9 cellular contexts compared by ENCODE assay signal in genomic region chr17:76071497-76072148, GRCh38. TPM values are rescaled to one million over a fixed set of nuclear protein-coding genes. Genes with fewer than 3 reads are reported as not detected.
A peak's percentile ranks its signal among the peaks of the same experiment; 100 is the strongest.
DNase-seq lines count a peak whose midpoint lies in the region; ATAC-seq and TF ChIP-seq lines count a peak whose summit lies in the region.
"Had no signal": no experiment of that assay in that cellular context is flagged by ENCODE, and none has a peak within 500 bp of the region (broad histone marks: within the 10 kb centered on the region; RNA-seq: fewer than 3 reads in every experiment).

No MANE protein-coding gene starts in this region.

- H3K4me1 ChIP-seq in ACC112 (ENCODE audit: control insufficient read depth, insufficient read depth, low read length, unreplicated experiment), result peaks cover 17% of the 10 kb centered on the region
- peaks cover 9 to 51% (median 24%) of the 10 kb centered on the region in 4 donors for H3K4me1 ChIP-seq in liver (ENCODE audit: control insufficient read depth in 4 of 4, insufficient read depth in 4 of 4, low read length in 3 of 4)
- peaks cover 0 to 52% (median 40%) of the 10 kb centered on the region in 4 donors for H3K4me1 ChIP-seq in tibial artery

- H3K36me3 Mint-ChIP-seq in activated naive CD8-positive, alpha-beta T cell treated with anti-CD3 and anti-CD28 coated beads for 36 hours, result peaks cover 22% of the 10 kb centered on the region

- H3K79me2 ChIP-seq in ACC112 (ENCODE audit: control insufficient read depth, insufficient read depth, low read length, unreplicated experiment), result peaks cover 49% of the 10 kb centered on the region

- H3K4me3 ChIP-seq in ACC112 (ENCODE audit: low read depth, low read length) (peak overlapping the region; percentile 81), liver (ENCODE audit: low read depth in 1 of 3, low read length in 3 of 3) (peak overlapping the region; percentile 92 to 100 (median 94)), tibial artery (peak overlapping the region; percentile 69 to 83)

- H3K9me3 Mint-ChIP-seq in activated naive CD8-positive, alpha-beta T cell treated with anti-CD3 and anti-CD28 coated beads for 36 hours, result no peaks in the 10 kb centered on the region

- no peak overlapping the region for H2AFZ ChIP-seq in ACC112 (ENCODE audit: low read length, unreplicated experiment)

- peaks cover 44% of the 10 kb centered on the region for H3K4me1 Mint-ChIP-seq in activated naive CD8-positive, alpha-beta T cell treated with anti-CD3 and anti-CD28 coated beads for 36 hours

- 7% methylated on average over 17 of the region's 17 CpGs for WGBS in liver

- ATAC-seq in HG02642 (IDR thresholded peaks at IDR 0.05; ENCODE audit: poor library complexity, unreplicated experiment), result peak; percentile 3
- no peak for ATAC-seq in HG02678 (IDR thresholded peaks at IDR 0.05; ENCODE audit: unreplicated experiment)
- ATAC-seq in HG03039 (IDR thresholded peaks at IDR 0.05; ENCODE audit: unreplicated experiment), result no peak

- intact Hi-C loops in tibial artery (cut with DNase I; ENCODE audit: low total_unique reads), result no loop called here

- peaks cover 31% of the 10 kb centered on the region for H3K27me3 Mint-ChIP-seq in activated naive CD8-positive, alpha-beta T cell treated with anti-CD3 and anti-CD28 coated beads for 36 hours

- peak; percentile 34 for DNase-seq in activated naive CD8-positive, alpha-beta T cell treated with anti-CD3 and anti-CD28 coated beads for 36 hours
- DNase-seq in tibial artery (no peak), retina (no peak)

- H3K36me3 ChIP-seq in ACC112 (ENCODE audit: insufficient read depth, low read length), result peaks cover 12% of the 10 kb centered on the region; the same call in 1 of the 2 replicates
- H3K36me3 ChIP-seq in liver (ENCODE audit: control insufficient read depth in 4 of 4, insufficient read depth in 3 of 4, low read depth in 1 of 4, low read length in 3 of 4), result peaks cover 0 to 14% (median 9%) of the 10 kb centered on the region in 4 donors
- H3K36me3 ChIP-seq in tibial artery, result peaks cover 15 to 32% (median 19%) of the 10 kb centered on the region in 3 donors

- H3K9ac ChIP-seq in liver (ENCODE audit: low read depth in 1 of 2, low read length in 2 of 2), result peak overlapping the region; percentile 64 to 99

- no peak for TF ChIP-seq CTCF in liver (IDR thresholded peaks at IDR 0.05; ENCODE audit: low read depth, low read length, missing input control)
- no peak for TF ChIP-seq CTCF in tibial artery (IDR thresholded peaks at IDR 0.05)

- peak overlapping the region; percentile 98 for H3K27ac Mint-ChIP-seq in activated naive CD8-positive, alpha-beta T cell treated with anti-CD3 and anti-CD28 coated beads for 36 hours

- no peak for TF ChIP-seq RAD21 in liver (IDR thresholded peaks at IDR 0.05)

- peaks cover 34% of the 10 kb centered on the region for H3K27me3 ChIP-seq in ACC112 (ENCODE audit: insufficient read depth, low read length)
- H3K27me3 ChIP-seq in liver (ENCODE audit: control insufficient read depth in 4 of 4, insufficient read depth in 4 of 4, low read length in 3 of 4), result peaks cover 0 to 14% (median 6%) of the 10 kb centered on the region in 4 donors
- peaks cover 10 to 34% of the 10 kb centered on the region in 2 donors for H3K27me3 ChIP-seq in tibial artery

- peak overlapping the region; percentile 95 for H3K4me3 Mint-ChIP-seq in activated naive CD8-positive, alpha-beta T cell treated with anti-CD3 and anti-CD28 coated beads for 36 hours

- H3K9me3 ChIP-seq in liver (ENCODE audit: control insufficient read depth in 4 of 4, low read length in 3 of 4) (no peaks in the 10 kb centered on the region), tibial artery (no peaks in the 10 kb centered on the region)

- peak overlapping the region; percentile 8; the same call in 1 of the 2 replicates for H3K27ac ChIP-seq in ACC112 (ENCODE audit: low read depth, low read length)
- H3K27ac ChIP-seq in liver (ENCODE audit: low read depth in 1 of 2, low read length in 2 of 2), result peak overlapping the region; percentile 47 to 72
- H3K27ac ChIP-seq in tibial artery, result peak overlapping the region; percentile 75 to 80

TF ChIP-seq in liver, 16 proteins besides CTCF, POLR2A, EP300 and RAD21:
- no peak for TF ChIP-seq SP1 (IDR thresholded peaks at IDR 0.05)
- TF ChIP-seq RXRA (IDR thresholded peaks at IDR 0.05), result no peak
- TF ChIP-seq HNF4A (conservative IDR thresholded peaks at IDR 0.05), result no peak
- no peak for TF ChIP-seq EGR1 (IDR thresholded peaks at IDR 0.05; ENCODE audit: low read depth in 2 of 2)
- no peak for TF ChIP-seq TAF1 (conservative IDR thresholded peaks at IDR 0.05)
- no peak for TF ChIP-seq REST (IDR thresholded peaks at IDR 0.05)
- TF ChIP-seq YY1 (IDR thresholded peaks at IDR 0.05), result no peak
- TF ChIP-seq ATF3 (IDR thresholded peaks at IDR 0.05), result no peak
- no peak for TF ChIP-seq MAX (IDR thresholded peaks at IDR 0.05)
- no peak for TF ChIP-seq FOXA1 (IDR thresholded peaks at IDR 0.05)
- no peak for TF ChIP-seq FOXA2 (IDR thresholded peaks at IDR 0.05)
- TF ChIP-seq HNF4G (IDR thresholded peaks at IDR 0.05), result no peak
- no peak for TF ChIP-seq GABPA (IDR thresholded peaks at IDR 0.05 in 1 of 2, conservative IDR thresholded peaks at IDR 0.05 in 1 of 2)
- TF ChIP-seq ZBTB33 (IDR thresholded peaks at IDR 0.05), result no peak
TF ChIP-seq in liver: peak in this region for 0.

RNA-seq across cellular contexts. Expression of gene SRP68, which starts 0.7 kb away (rescaled TPM):
- 100 to 1,000 TPM; 140 to 141 TPM for total RNA-seq in activated naive CD8-positive, alpha-beta T cell treated with anti-CD3 and anti-CD28 coated beads for 36 hours
- total RNA-seq in liver, result 10 to 100 TPM; 22.4 to 36.7 TPM
- polyA plus RNA-seq in liver, result 10 to 100 TPM; 17.7 to 34.9 TPM

RNA-seq across cellular contexts. Expression of gene GALR2, which starts 3.0 kb away (rescaled TPM):
- 1 to 10 TPM; 2.5 to 2.7 TPM for total RNA-seq in activated naive CD8-positive, alpha-beta T cell treated with anti-CD3 and anti-CD28 coated beads for 36 hours
- under 1 TPM in 1 of 2 donors, not detected in 1; 0.08 TPM for total RNA-seq in liver
- polyA plus RNA-seq in liver, result under 1 TPM; 0.14 to 0.22 TPM
- total RNA-seq: glomerular endothelial cell had no signal

RNA-seq across cellular contexts. Expression of gene ZACN, which starts 7.4 kb away (rescaled TPM):
- total RNA-seq in activated naive CD8-positive, alpha-beta T cell treated with anti-CD3 and anti-CD28 coated beads for 36 hours, result 1 to 10 TPM; 3.7 TPM
- total RNA-seq in liver, result not detected
- polyA plus RNA-seq in liver, result 1 to 10 TPM in 1 of 2 donors, under 1 TPM in 1; 0.35 to 1.9 TPM
- total RNA-seq: glomerular endothelial cell had no signal

RNA-seq across cellular contexts. Expression of gene EXOC7, which starts 32.0 kb away (rescaled TPM):
- 10 to 100 TPM; 81.2 to 88.1 TPM for total RNA-seq in activated naive CD8-positive, alpha-beta T cell treated with anti-CD3 and anti-CD28 coated beads for 36 hours
- total RNA-seq in liver, result 10 to 100 TPM; 45.3 to 64.8 TPM
- 10 to 100 TPM; 28.0 to 31.1 TPM for polyA plus RNA-seq in liver

RNA-seq across cellular contexts. Expression of gene EVPL, which starts 44.5 kb away (rescaled TPM):
- 1 to 10 TPM; 2.0 to 2.5 TPM for total RNA-seq in activated naive CD8-positive, alpha-beta T cell treated with anti-CD3 and anti-CD28 coated beads for 36 hours
- under 1 TPM in 1 of 2 donors, not detected in 1; 0.33 TPM for total RNA-seq in liver
- polyA plus RNA-seq in liver, result under 1 TPM; 0.03 to 0.21 TPM

Comparison
In these comparisons a context has a peak if more than half of its experiments do, and no peak if none do; other contexts are left out.
1. H3K27ac ChIP-seq: peak in every context shown above with its lines; median percentile 78 in tibial artery; 60 in liver; 8 in ACC112.
2. RNA of gene ZACN, which starts 7.4 kb away (total RNA-seq): 3.7 TPM in activated naive CD8-positive, alpha-beta T cell treated with anti-CD3 and anti-CD28 coated beads for 36 hours; not detected in liver; every median in the first group is over 4 times any median in the second.
3. Peak in every context shown above with its lines, with median percentiles within 50 percentile points of each other: H3K4me3 ChIP-seq.